19 cellular contexts compared by ENCODE assay signal in genomic region chr5:172946146-172946545, GRCh38.
"Had no signal": no experiment of that assay in that cellular context is flagged by ENCODE, and none has a peak within 500 bp of the region (broad histone marks: within the 10 kb centered on the region; RNA-seq: fewer than 3 reads in every experiment).

No MANE protein-coding gene starts in this region.

- H3K27me3 Mint-ChIP-seq: activated B cell treated with CpG ODN at 0.5 μM for 24 hours; activated T-helper 17 cell treated with anti-CD3 and anti-CD28 coated beads, Interleukin-2, amount 50 U/mL, for 72 hours; brain; effector memory CD8-positive, alpha-beta T cell; natural killer cell treated with Interleukin-12 subunit alpha and Interleukin-12 subunit beta and Interleukin-15 and Interleukin-18, amount 100 ng/mL, for 72 hours had no signal

- H3K27me3 ChIP-seq: adrenal gland, heart left ventricle, sigmoid colon, SJCRH30, transverse colon had no signal

- ATAC-seq: activated T-helper 17 cell treated with anti-CD3 and anti-CD28 coated beads, Interleukin-2, amount 50 U/mL, for 72 hours; effector memory CD8-positive, alpha-beta T cell; heart left ventricle; natural killer cell treated with Interleukin-12 subunit alpha and Interleukin-12 subunit beta and Interleukin-15 and Interleukin-18, amount 100 ng/mL, for 72 hours had no signal

- H3K4me1 Mint-ChIP-seq: activated B cell treated with CpG ODN at 0.5 μM for 24 hours; activated T-helper 17 cell treated with anti-CD3 and anti-CD28 coated beads, Interleukin-2, amount 50 U/mL, for 72 hours had no signal

- H3K9me3 Mint-ChIP-seq: activated B cell treated with CpG ODN at 0.5 μM for 24 hours; activated naive CD4-positive, alpha-beta T cell treated with anti-CD3 and anti-CD28 coated beads for 36 hours; activated T-helper 17 cell treated with anti-CD3 and anti-CD28 coated beads, Interleukin-2, amount 50 U/mL, for 72 hours; effector memory CD8-positive, alpha-beta T cell; natural killer cell treated with Interleukin-12 subunit alpha and Interleukin-12 subunit beta and Interleukin-15 and Interleukin-18, amount 100 ng/mL, for 72 hours had no signal

- H3K27ac Mint-ChIP-seq: activated B cell treated with CpG ODN at 0.5 μM for 24 hours; activated naive CD4-positive, alpha-beta T cell treated with anti-CD3 and anti-CD28 coated beads for 36 hours; activated T-helper 17 cell treated with anti-CD3 and anti-CD28 coated beads, Interleukin-2, amount 50 U/mL, for 72 hours; natural killer cell treated with Interleukin-12 subunit alpha and Interleukin-12 subunit beta and Interleukin-15 and Interleukin-18, amount 100 ng/mL, for 72 hours had no signal

- H3K4me3 ChIP-seq: adrenal gland, heart left ventricle, sigmoid colon, SJCRH30, transverse colon had no signal

- H3K36me3 Mint-ChIP-seq: natural killer cell treated with Interleukin-12 subunit alpha and Interleukin-12 subunit beta and Interleukin-15 and Interleukin-18, amount 100 ng/mL, for 72 hours had no signal

- H3K4me1 ChIP-seq: adrenal gland, transverse colon had no signal

- H3K27ac ChIP-seq: adrenal gland, heart left ventricle, sigmoid colon, SJCRH30, transverse colon had no signal

- H3K4me3 Mint-ChIP-seq: activated B cell treated with CpG ODN at 0.5 μM for 24 hours; activated naive CD4-positive, alpha-beta T cell treated with anti-CD3 and anti-CD28 coated beads for 36 hours; activated T-helper 17 cell treated with anti-CD3 and anti-CD28 coated beads, Interleukin-2, amount 50 U/mL, for 72 hours; brain; effector memory CD8-positive, alpha-beta T cell; natural killer cell treated with Interleukin-12 subunit alpha and Interleukin-12 subunit beta and Interleukin-15 and Interleukin-18, amount 100 ng/mL, for 72 hours had no signal

- H3K36me3 ChIP-seq: SJCRH30 had no signal

- H3K9me3 ChIP-seq: adrenal gland, heart left ventricle, sigmoid colon, SJCRH30, transverse colon had no signal

- DNase-seq: activated B cell treated with CpG ODN at 0.5 μM for 24 hours; activated CD4-positive, alpha-beta T cell treated with anti-CD3 and anti-CD28 coated beads for 48 hours; activated naive CD4-positive, alpha-beta T cell treated with anti-CD3 and anti-CD28 coated beads for 36 hours; activated T-cell treated with anti-CD3 and anti-CD28 coated beads for 4 hours; adrenal gland; cerebellar nuclear complex; dermis blood vessel endothelial cell; effector memory CD8-positive, alpha-beta T cell; mesendoderm; SJCRH30; stimulated activated CD4-positive, alpha-beta T cell treated with anti-CD3 and anti-CD28 coated beads, Interleukin-12 subunit alpha, Interleukin-12 subunit beta, amount 100 ng/mL, for 4 hours; stimulated activated naive CD4-positive, alpha-beta T cell; T-helper 2 cell; transverse colon had no signal
